ENCODE assay signal across 16 cellular contexts in genomic region chrX:45009371-45010000, GRCh38.
DNase-seq lines count a peak whose midpoint lies in the region; ATAC-seq and TF ChIP-seq lines count a peak whose summit lies in the region.
"Had no signal": no experiment of that assay in that cellular context is flagged by ENCODE, and none has a peak within 500 bp of the region (broad histone marks: within the 10 kb centered on the region; RNA-seq: fewer than 3 reads in every experiment).

No MANE protein-coding gene starts in this region.

- no peak overlapping the region for H3K4me3 ChIP-seq in foreskin fibroblast (ENCODE audit: low read depth in 1 of 2, low read length in 2 of 2)

- H3K4me3 Mint-ChIP-seq in activated T-helper 17 cell treated with anti-CD3 and anti-CD28 coated beads, Interleukin-2, amount 50 U/mL, for 72 hours, result peak overlapping the region; percentile 33
- H3K4me3 Mint-ChIP-seq in activated naive CD8-positive, alpha-beta T cell treated with anti-CD3 and anti-CD28 coated beads for 36 hours, result no peak overlapping the region
- H3K4me3 Mint-ChIP-seq: activated B cell treated with CpG ODN at 0.5 μM for 24 hours had no signal

- no peaks in the 10 kb centered on the region for H3K9me3 Mint-ChIP-seq in activated T-helper 17 cell treated with anti-CD3 and anti-CD28 coated beads, Interleukin-2, amount 50 U/mL, for 72 hours
- peaks cover 8% of the 10 kb centered on the region for H3K9me3 Mint-ChIP-seq in activated naive CD8-positive, alpha-beta T cell treated with anti-CD3 and anti-CD28 coated beads for 36 hours
- H3K9me3 Mint-ChIP-seq: activated B cell treated with CpG ODN at 0.5 μM for 24 hours had no signal

- ATAC-seq in activated T-helper 17 cell treated with anti-CD3 and anti-CD28 coated beads, Interleukin-2, amount 50 U/mL, for 72 hours (replicated peaks), result no peak
- ATAC-seq in GM19324 (IDR thresholded peaks at IDR 0.05; ENCODE audit: low FRiP score, unreplicated experiment) (no peak), GM21526 (IDR thresholded peaks at IDR 0.05; ENCODE audit: low FRiP score, unreplicated experiment) (no peak)
- ATAC-seq: HepG2 had no signal

- H3K36me3 Mint-ChIP-seq in activated T-helper 17 cell treated with anti-CD3 and anti-CD28 coated beads, Interleukin-2, amount 50 U/mL, for 72 hours (ENCODE audit: low read depth), result peaks cover 19% of the 10 kb centered on the region
- peaks cover 38% of the 10 kb centered on the region for H3K36me3 Mint-ChIP-seq in activated naive CD8-positive, alpha-beta T cell treated with anti-CD3 and anti-CD28 coated beads for 36 hours

- H3K4me1 Mint-ChIP-seq in activated T-helper 17 cell treated with anti-CD3 and anti-CD28 coated beads, Interleukin-2, amount 50 U/mL, for 72 hours, result peaks cover 18% of the 10 kb centered on the region
- peaks cover 33% of the 10 kb centered on the region for H3K4me1 Mint-ChIP-seq in activated naive CD8-positive, alpha-beta T cell treated with anti-CD3 and anti-CD28 coated beads for 36 hours

- TF ChIP-seq CTCF in foreskin fibroblast (IDR thresholded peaks at IDR 0.05; ENCODE audit: low read depth, low read length), result no peak

- DNase-seq in AG08396 (ENCODE audit: low spot score) (peak; percentile 30), HCEC 1CT (peak; percentile 10), foreskin fibroblast (peak; percentile 16 to 50), DMS 273 treated with DMSO at 0.1 percent for 48 hours (lab: John Stamatoyannopoulos, UW) (no peak)
- DNase-seq in activated naive CD8-positive, alpha-beta T cell treated with anti-CD3 and anti-CD28 coated beads for 36 hours, result no peak
- DNase-seq: activated B cell treated with CpG ODN at 0.5 μM for 24 hours; amygdala; GDM1; head of caudate nucleus; midbrain; stimulated activated CD4-positive, alpha-beta T cell treated with anti-CD3 and anti-CD28 coated beads, Interleukin-4, amount 100 ng/mL, for 1 hour; T-helper 1 cell had no signal

- peak overlapping the region; percentile 28 for H3K27ac Mint-ChIP-seq in activated T-helper 17 cell treated with anti-CD3 and anti-CD28 coated beads, Interleukin-2, amount 50 U/mL, for 72 hours
- H3K27ac Mint-ChIP-seq in activated naive CD8-positive, alpha-beta T cell treated with anti-CD3 and anti-CD28 coated beads for 36 hours, result no peak overlapping the region
- H3K27ac Mint-ChIP-seq: activated B cell treated with CpG ODN at 0.5 μM for 24 hours had no signal

- H3K27me3 Mint-ChIP-seq in activated T-helper 17 cell treated with anti-CD3 and anti-CD28 coated beads, Interleukin-2, amount 50 U/mL, for 72 hours, result no peaks in the 10 kb centered on the region
- H3K27me3 Mint-ChIP-seq in activated naive CD8-positive, alpha-beta T cell treated with anti-CD3 and anti-CD28 coated beads for 36 hours, result no peaks in the 10 kb centered on the region
- H3K27me3 Mint-ChIP-seq: activated B cell treated with CpG ODN at 0.5 μM for 24 hours had no signal

Comparison
In these comparisons a context has a peak if more than half of its experiments do, and no peak if none do; other contexts are left out.
1. DNase-seq: peak in AG08396 (single experiment), HCEC 1CT (single experiment) and foreskin fibroblast (2 of 2); none in activated naive CD8-positive, alpha-beta T cell treated with anti-CD3 and anti-CD28 coated beads for 36 hours (single experiment) and DMS 273 treated with DMSO at 0.1 percent for 48 hours (single experiment).